Comparison of ENCODE assay signal across 10 cellular contexts in the genomic region with DNA sequence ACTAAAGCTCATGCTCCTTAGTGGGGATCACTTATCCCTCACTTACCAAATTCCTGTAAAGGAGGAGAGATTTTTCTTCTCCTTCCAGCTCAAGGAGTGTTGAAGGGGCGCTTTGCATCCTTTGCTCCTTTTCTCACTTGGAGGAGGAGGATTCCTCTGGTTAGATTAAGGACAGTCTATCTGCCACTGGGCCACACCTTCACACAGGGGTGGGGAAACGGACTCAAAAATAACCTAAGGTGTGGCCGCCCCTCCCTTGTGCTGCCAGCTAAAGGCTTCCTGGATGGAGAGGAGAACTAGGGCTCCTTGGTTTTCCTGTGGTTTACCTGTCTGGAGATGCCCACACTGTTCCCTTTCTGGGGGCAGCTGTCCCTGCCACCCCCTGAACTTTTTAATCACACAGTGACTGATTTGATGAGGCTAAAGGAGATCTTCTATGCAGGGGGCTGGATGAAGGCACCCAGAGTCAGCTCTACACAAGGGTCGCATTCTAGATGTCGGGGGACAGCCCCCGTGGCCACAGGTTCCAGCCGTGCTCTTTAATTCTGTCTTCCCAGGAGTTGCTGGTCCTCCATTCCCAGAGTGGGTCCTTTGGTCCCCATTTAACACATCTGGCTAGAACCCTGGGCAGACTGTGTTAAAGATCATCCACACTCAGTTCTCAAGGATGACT. TPM values are rescaled to one million over a fixed set of nuclear protein-coding genes. Genes with fewer than 3 reads are reported as not detected.
DNase-seq lines count a peak whose midpoint lies in the region; ATAC-seq and TF ChIP-seq lines count a peak whose summit lies in the region.
"Had no signal": no experiment of that assay in that cellular context is flagged by ENCODE, and none has a peak within 500 bp of the region (broad histone marks: within the 10 kb centered on the region; RNA-seq: fewer than 3 reads in every experiment).

No MANE protein-coding gene starts in this region.

- ATAC-seq in GM19043 (IDR thresholded peaks at IDR 0.05; ENCODE audit: low read depth, unreplicated experiment) (peak; percentile 3), foreskin keratinocyte (no peak)
- ATAC-seq in stimulated activated memory B cell treated with anti-CD40 and anti-IgM and Interleukin-4, amounts not matched to agents 10 μg/mL and 1 μg/mL and 100 μg/mL, for 72 hours: no peak

- TF ChIP-seq CTCF in esophagus squamous epithelium (IDR thresholded peaks at IDR 0.05) (no peak), foreskin keratinocyte (conservative IDR thresholded peaks at IDR 0.05) (no peak)

- H3K27me3 ChIP-seq in esophagus squamous epithelium: no peaks in the 10 kb centered on the region
- peaks cover 7% of the 10 kb centered on the region for H3K27me3 ChIP-seq in foreskin keratinocyte
- H3K27me3 ChIP-seq: testis had no signal

- H3K9me3 Mint-ChIP-seq in stimulated activated memory B cell treated with anti-CD40 and anti-IgM and Interleukin-4, amounts not matched to agents 10 μg/mL and 1 μg/mL and 100 μg/mL, for 72 hours: peaks cover 3% of the 10 kb centered on the region

- no peaks in the 10 kb centered on the region for H3K36me3 ChIP-seq in esophagus squamous epithelium

- H3K27ac ChIP-seq in esophagus squamous epithelium (peak overlapping the region; percentile 10 to 89 (median 76)), foreskin keratinocyte (no peak overlapping the region)

- DNase-seq in LoVo (ENCODE audit: low spot score) (peak; percentile 2), esophagus squamous epithelium (lab: John Stamatoyannopoulos, UW) (no peak), foreskin keratinocyte (no peak), GF-D8 (lab: John Stamatoyannopoulos, UW) (no peak), UCSD-AML1 (lab: John Stamatoyannopoulos, UW; ENCODE audit: unreplicated experiment) (no peak), KBM-7 (no peak)
- DNase-seq: NK-92 treated with Interleukin-12 subunit alpha and Interleukin-12 subunit beta, amount 100 ng/mL, for 24 hours had no signal

- peaks cover 7% of the 10 kb centered on the region for H3K36me3 Mint-ChIP-seq in stimulated activated memory B cell treated with anti-CD40 and anti-IgM and Interleukin-4, amounts not matched to agents 10 μg/mL and 1 μg/mL and 100 μg/mL, for 72 hours

- H3K9me3 ChIP-seq in esophagus squamous epithelium: no peaks in the 10 kb centered on the region
- H3K9me3 ChIP-seq: testis had no signal

- in situ Hi-C loops in KBM-7 (cut with MboI; ENCODE audit: low pct_unique_long_range_greater_than_20kb, low sequenced_read_pairs): no loop called here

- TF ChIP-seq POLR2A in esophagus squamous epithelium (IDR thresholded peaks at IDR 0.05): no peak

- no peaks in the 10 kb centered on the region for H3K27me3 Mint-ChIP-seq in stimulated activated memory B cell treated with anti-CD40 and anti-IgM and Interleukin-4, amounts not matched to agents 10 μg/mL and 1 μg/mL and 100 μg/mL, for 72 hours

- H3K4me1 Mint-ChIP-seq in stimulated activated memory B cell treated with anti-CD40 and anti-IgM and Interleukin-4, amounts not matched to agents 10 μg/mL and 1 μg/mL and 100 μg/mL, for 72 hours: peaks cover 50% of the 10 kb centered on the region

- H3K27ac Mint-ChIP-seq in stimulated activated memory B cell treated with anti-CD40 and anti-IgM and Interleukin-4, amounts not matched to agents 10 μg/mL and 1 μg/mL and 100 μg/mL, for 72 hours: peak overlapping the region; percentile 90

- H3K4me3 ChIP-seq in esophagus squamous epithelium: no peak overlapping the region
- H3K4me3 ChIP-seq: testis had no signal

- H3K4me1 ChIP-seq in esophagus squamous epithelium (peaks cover 21 to 44% (median 32%) of the 10 kb centered on the region in 3 donors), foreskin keratinocyte (no peaks in the 10 kb centered on the region)

- intact Hi-C loops in esophagus squamous epithelium (cut with DNase I): no loop called here

- 78 to 80% methylated on average over 3 to 6 of the region's 7 CpGs for WGBS in esophagus squamous epithelium, 2 donors

- peak overlapping the region; percentile 64 for H3K4me3 Mint-ChIP-seq in stimulated activated memory B cell treated with anti-CD40 and anti-IgM and Interleukin-4, amounts not matched to agents 10 μg/mL and 1 μg/mL and 100 μg/mL, for 72 hours

RNA-seq across cellular contexts. Expression of gene GLRX, which starts 14.4 kb away (rescaled TPM):
- total RNA-seq in esophagus squamous epithelium: 10 to 100 TPM in 3 of 4 donors, 1 to 10 TPM in 1; 5.3 to 37.8 (median 14.2) TPM
- 1.8 and 4.2 TPM in 2 replicates for total RNA-seq in foreskin keratinocyte
- polyA plus RNA-seq in foreskin keratinocyte: 3.6 and 6.4 TPM in 2 replicates
